ENCODE assay signal across 19 cellular contexts in the genomic region with DNA sequence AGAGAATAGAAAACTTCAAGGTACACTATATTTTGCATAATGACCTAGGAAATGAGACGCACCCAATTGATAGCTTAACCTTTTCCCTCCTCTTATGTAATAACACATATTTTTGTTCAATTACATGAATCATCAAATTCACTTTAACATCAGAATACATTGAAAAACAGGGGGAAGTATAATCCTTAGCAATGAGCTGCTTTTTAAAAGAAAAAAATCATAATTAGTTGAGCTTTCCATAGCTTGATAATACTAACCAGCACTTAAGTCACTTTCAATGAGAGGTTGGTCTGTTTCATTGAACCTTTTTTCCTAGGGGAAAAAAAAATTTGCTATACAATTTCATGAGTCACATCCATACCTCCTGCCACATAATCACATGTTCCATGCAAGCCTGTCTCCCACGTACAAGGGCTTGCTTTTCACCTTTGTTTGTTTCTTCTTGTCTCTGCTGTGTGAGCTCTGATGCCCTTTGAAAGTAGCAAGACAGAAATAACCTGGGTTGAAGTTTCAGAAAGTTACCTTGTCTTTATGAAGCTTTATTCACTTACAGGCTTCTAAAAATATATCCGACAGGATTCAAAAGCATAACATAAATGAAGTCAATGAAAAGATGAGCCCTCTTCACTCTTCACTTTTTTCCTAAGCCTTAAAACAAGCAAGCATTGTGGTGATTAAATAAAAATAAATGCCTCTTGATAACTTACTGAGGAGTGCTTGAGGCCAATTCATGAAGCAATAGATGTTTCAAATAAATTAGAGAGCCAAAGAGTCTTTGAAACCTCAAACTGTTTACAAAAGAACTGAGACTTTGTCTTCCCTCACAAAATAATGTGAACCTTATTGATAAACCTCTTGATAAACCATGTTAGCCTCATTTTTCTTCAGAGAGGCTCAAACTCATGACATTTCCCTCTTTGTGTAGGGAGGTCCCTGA.
DNase-seq lines count a peak whose midpoint lies in the region; ATAC-seq and TF ChIP-seq lines count a peak whose summit lies in the region.
"Had no signal": no experiment of that assay in that cellular context is flagged by ENCODE, and none has a peak within 500 bp of the region (broad histone marks: within the 10 kb centered on the region; RNA-seq: fewer than 3 reads in every experiment).

No MANE protein-coding gene starts in this region.

- no peak overlapping the region for H3K4me2 ChIP-seq in osteoblast (ENCODE audit: insufficient read depth, low read length)

- H3K9me3 Mint-ChIP-seq in brain: peaks cover 17 to 34% (median 30%) of the 10 kb centered on the region in 5 experiments
- H3K9me3 Mint-ChIP-seq: neural crest cell had no signal

- H3K4me3 Mint-ChIP-seq in brain: no peak overlapping the region
- H3K4me3 Mint-ChIP-seq: activated CD4-positive, alpha-beta T cell treated with anti-CD3 and anti-CD28 coated beads, Interleukin-2, amount 10 ng/mL, durations not matched to agents 24 days and 14 days; CD4-positive, CD25-positive, alpha-beta regulatory T cell; neural crest cell; stimulated activated naive CD8-positive, alpha-beta T cell treated with anti-CD3 and anti-CD28 coated beads, Interleukin-15, Interleukin-2, amounts not matched to agents 100 ng/mL and 50 ng/mL, for 24 hours had no signal

- H3K27ac ChIP-seq in osteoblast (ENCODE audit: low read depth, low read length) (peak overlapping the region; percentile 18), brain microvascular endothelial cell (no peak overlapping the region)
- H3K27ac ChIP-seq: sigmoid colon had no signal

- peaks cover 20% of the 10 kb centered on the region for H3K4me1 Mint-ChIP-seq in brain
- H3K4me1 Mint-ChIP-seq: activated CD4-positive, alpha-beta T cell treated with anti-CD3 and anti-CD28 coated beads, Interleukin-2, amount 10 ng/mL, durations not matched to agents 24 days and 14 days; CD4-positive, CD25-positive, alpha-beta regulatory T cell; neural crest cell had no signal

- peaks cover 11% of the 10 kb centered on the region for H3K4me1 ChIP-seq in osteoblast (ENCODE audit: insufficient read depth, low read length)

- in situ Hi-C loops in brain microvascular endothelial cell (cut with HindIII; ENCODE audit: low pct_ligation_motif_present, low sequenced_read_pairs): no loop called here

- H3K36me3 ChIP-seq in osteoblast (ENCODE audit: insufficient read depth, low read length) (no peaks in the 10 kb centered on the region), brain microvascular endothelial cell (replicated peaks) (no peaks in the 10 kb centered on the region)
- H3K36me3 ChIP-seq: sigmoid colon had no signal

- ATAC-seq in GM18868 (IDR thresholded peaks at IDR 0.05; ENCODE audit: unreplicated experiment): peak; percentile 87
- ATAC-seq: HepG2, Right ventricle myocardium inferior had no signal

- DNase-seq in HT1080 (ENCODE audit: low read depth) (peak; percentile 73), osteoblast (ENCODE audit: insufficient read length, low spot score, missing footprints) (no peak), DMS114 treated with DMSO at 0.1 percent for 48 hours (lab: John Stamatoyannopoulos, UW; ENCODE audit: unreplicated experiment) (no peak), AG20443 (ENCODE audit: low spot score) (no peak), brain microvascular endothelial cell (no peak)
- DNase-seq: activated CD4-positive, alpha-beta T cell treated with anti-CD3 and anti-CD28 coated beads, Interleukin-2, amount 10 ng/mL, durations not matched to agents 24 days and 14 days; amniotic stem cell; CD4-positive, CD25-positive, alpha-beta regulatory T cell; foreskin fibroblast; mesenchymal stem cell; NCI-H1092; NCI-H526 treated with DMSO at 0.1 percent for 48 hours; sigmoid colon had no signal

- H2AFZ ChIP-seq in osteoblast (ENCODE audit: low read length): no peak overlapping the region

- H3K27me3 ChIP-seq in osteoblast (ENCODE audit: insufficient read depth, low read length): no peaks in the 10 kb centered on the region
- H3K27me3 ChIP-seq in brain microvascular endothelial cell (replicated peaks): no peaks in the 10 kb centered on the region
- H3K27me3 ChIP-seq: sigmoid colon had no signal

- peaks cover 14% of the 10 kb centered on the region for H3K36me3 Mint-ChIP-seq in brain

- H3K4me3 ChIP-seq in osteoblast (ENCODE audit: insufficient read depth, low read length): no peak overlapping the region
- no peak overlapping the region for H3K4me3 ChIP-seq in brain microvascular endothelial cell (ENCODE audit: low read depth, low read length)
- H3K4me3 ChIP-seq: sigmoid colon had no signal

- TF ChIP-seq CTCF in brain (conservative IDR thresholded peaks at IDR 0.05) (no peak), osteoblast (IDR thresholded peaks at IDR 0.05; ENCODE audit: extremely low read depth, low read depth, low read length) (no peak), brain microvascular endothelial cell (IDR thresholded peaks at IDR 0.05; ENCODE audit: low read depth, low read length, missing control alignments) (no peak)

- H3K27me3 Mint-ChIP-seq in brain: no peaks in the 10 kb centered on the region
- H3K27me3 Mint-ChIP-seq: activated CD4-positive, alpha-beta T cell treated with anti-CD3 and anti-CD28 coated beads, Interleukin-2, amount 10 ng/mL, durations not matched to agents 24 days and 14 days had no signal

- H3K27ac Mint-ChIP-seq in brain: peak overlapping the region in 3 of 5 experiments; percentile 16 to 73 (median 24)
- H3K27ac Mint-ChIP-seq: activated CD4-positive, alpha-beta T cell treated with anti-CD3 and anti-CD28 coated beads, Interleukin-2, amount 10 ng/mL, durations not matched to agents 24 days and 14 days; CD4-positive, CD25-positive, alpha-beta regulatory T cell; stimulated activated naive CD8-positive, alpha-beta T cell treated with anti-CD3 and anti-CD28 coated beads, Interleukin-15, Interleukin-2, amounts not matched to agents 100 ng/mL and 50 ng/mL, for 24 hours had no signal

- H3K79me2 ChIP-seq in osteoblast (ENCODE audit: insufficient read depth, low read length): no peaks in the 10 kb centered on the region

- H3K9me3 ChIP-seq in osteoblast (ENCODE audit: low read depth, low read length): no peaks in the 10 kb centered on the region

- H4K20me1 ChIP-seq in osteoblast (ENCODE audit: insufficient read depth, low read length): no peaks in the 10 kb centered on the region
